11 cellular contexts compared by ENCODE assay signal in the genomic region with DNA sequence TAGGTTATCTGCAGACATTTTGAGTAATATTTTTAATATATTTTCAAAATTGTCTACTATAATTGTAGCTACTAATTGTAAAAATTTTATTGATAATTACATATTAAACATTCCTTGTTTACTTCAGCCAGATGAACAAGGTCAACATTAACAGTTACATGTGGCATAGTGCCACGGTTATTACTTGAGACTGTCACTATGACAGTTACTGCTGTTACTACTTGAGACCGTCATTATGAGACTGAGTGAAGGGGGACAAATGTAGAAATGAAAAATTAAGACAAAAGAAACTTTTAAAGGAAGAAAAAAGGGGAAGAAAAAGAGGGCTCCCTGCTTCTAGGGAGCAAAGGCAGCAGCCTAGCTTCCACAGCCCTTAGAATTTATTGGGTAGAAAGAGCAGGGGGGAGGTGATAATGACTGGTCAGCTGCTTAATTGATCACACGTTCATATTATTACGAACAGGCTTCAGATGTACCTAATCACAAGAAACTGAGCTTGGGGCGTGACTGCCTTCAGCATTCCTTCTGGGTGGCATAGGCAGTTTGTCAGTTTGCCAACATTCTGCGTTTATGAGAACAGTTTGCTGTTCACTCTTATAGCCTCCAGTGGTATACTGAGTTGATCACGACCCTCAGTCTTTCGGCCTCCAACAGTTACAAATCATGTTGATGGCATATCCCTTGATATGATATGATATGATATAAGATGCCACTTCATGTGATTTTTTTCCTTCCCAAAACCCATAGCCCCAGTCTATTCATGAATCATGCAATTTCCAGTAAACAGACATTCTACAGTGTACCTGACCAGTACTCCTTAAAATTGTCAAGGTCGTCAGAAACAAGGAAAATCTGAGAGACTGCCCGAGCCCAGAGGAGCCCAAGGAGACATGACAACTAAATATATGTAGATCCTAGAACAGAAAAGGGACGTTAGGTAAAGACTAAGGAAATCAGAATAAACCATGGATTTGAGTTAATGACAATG. TPM values are rescaled to one million over a fixed set of nuclear protein-coding genes. Genes with fewer than 3 reads are reported as not detected.
DNase-seq lines count a peak whose midpoint lies in the region; ATAC-seq, FAIRE-seq and TF ChIP-seq lines count a peak whose summit lies in the region.
"Had no signal": no experiment of that assay in that cellular context is flagged by ENCODE, and none has a peak within 500 bp of the region (broad histone marks: within the 10 kb centered on the region; RNA-seq: fewer than 3 reads in every experiment).

No MANE protein-coding gene starts in this region.

- WGBS in pancreas, 2 donors = 13 to 15% methylated on average over 11 of the region's 11 CpGs

- ATAC-seq in pancreas = peak; percentile 51 to 73 (median 61)
- no peak for ATAC-seq in HG02840 (IDR thresholded peaks at IDR 0.05; ENCODE audit: low FRiP score, unreplicated experiment)
- no peak for ATAC-seq in activated T-cell treated with anti-CD3 and anti-CD28 coated beads, Interleukin-2, amount 50 U/mL, for 72 hours (replicated peaks in 1 of 2)
- ATAC-seq in GM19328 (IDR thresholded peaks at IDR 0.05; ENCODE audit: unreplicated experiment) = no peak

- H3K4me1 ChIP-seq in pancreas = peaks cover 13 to 34% (median 30%) of the 10 kb centered on the region in 3 donors

- peaks cover 0 to 2% of the 10 kb centered on the region in 2 donors for H3K9me3 Mint-ChIP-seq in activated T-cell treated with anti-CD3 and anti-CD28 coated beads, Interleukin-2, amount 50 U/mL, for 72 hours
- H3K9me3 Mint-ChIP-seq: neural crest cell had no signal

- FAIRE-seq in pancreas (lab: Jason Lieb, UNC) = no peak
- FAIRE-seq: G401.6 had no signal

- H3K27ac Mint-ChIP-seq in activated T-cell treated with anti-CD3 and anti-CD28 coated beads, Interleukin-2, amount 50 U/mL, for 72 hours = no peak overlapping the region

- CTCF ChIA-PET in RWPE1 (lab: Yijun Ruan, JAX) = interaction anchor here (0.6 to 1.0 kb wide), 2 partner anchors 9 to 13 kb away, joined by 3 read pairs; no protein-coding TSS in a partner anchor

- H3K9me3 ChIP-seq in pancreas = no peaks in the 10 kb centered on the region

- no peaks in the 10 kb centered on the region for H3K27me3 Mint-ChIP-seq in activated T-cell treated with anti-CD3 and anti-CD28 coated beads, Interleukin-2, amount 50 U/mL, for 72 hours (ENCODE audit: low read depth)

- H3K4me3 Mint-ChIP-seq in activated T-cell treated with anti-CD3 and anti-CD28 coated beads, Interleukin-2, amount 50 U/mL, for 72 hours = no peak overlapping the region
- H3K4me3 Mint-ChIP-seq: neural crest cell had no signal

- H3K27ac ChIP-seq in RWPE1 (peak overlapping the region; percentile 56; the same call in 1 of the 2 replicates), pancreas (peak overlapping the region in 2 of 4 donors; percentile 54 to 64)

- no peaks in the 10 kb centered on the region for H3K27me3 ChIP-seq in pancreas

- TF ChIP-seq CTCF in RWPE1 (conservative IDR thresholded peaks at IDR 0.05; ENCODE audit: low read depth) = no peak
- TF ChIP-seq CTCF in epithelial cell of proximal tubule (conservative IDR thresholded peaks at IDR 0.05; ENCODE audit: low read depth, low read length) = no peak
- no peak for TF ChIP-seq CTCF in pancreas (IDR thresholded peaks at IDR 0.05)

- H3K4me3 ChIP-seq in epithelial cell of proximal tubule (ENCODE audit: low read depth, low read length) (no peak overlapping the region), pancreas (no peak overlapping the region)

- peak; percentile 21 for DNase-seq in GM03348 (ENCODE audit: low spot score)
- DNase-seq in RWPE1 (ENCODE audit: low spot score) = peak; percentile 41
- DNase-seq in epithelial cell of proximal tubule (ENCODE audit: low read depth) = peak; percentile 81
- DNase-seq in pancreas = peak in 3 of 6 donors; percentile 38 to 48 (median 46)
- DNase-seq in NCI-H510A treated with DMSO at 0.1 percent for 48 hours (lab: John Stamatoyannopoulos, UW) = no peak
- DNase-seq in activated T-cell treated with anti-CD3 and anti-CD28 coated beads, Interleukin-2, amount 50 U/mL, for 72 hours = no peak
- DNase-seq: NCI-H1417 treated with DMSO at 0.1 percent for 48 hours had no signal

- intact Hi-C loops in pancreas (cut with DNase I) = loop anchor here in 1 of 3 donors (10.0 kb wide), 1 partner anchor 82 kb away; no protein-coding TSS in a partner anchor

- H3K4me1 Mint-ChIP-seq in activated T-cell treated with anti-CD3 and anti-CD28 coated beads, Interleukin-2, amount 50 U/mL, for 72 hours (ENCODE audit: low read depth) = peaks cover 61% of the 10 kb centered on the region

- POLR2A ChIA-PET in RWPE1 (lab: Yijun Ruan, JAX; ENCODE audit: low non-redundant PET) = interaction anchor here (0.6 kb wide), 1 partner anchor 151 kb away, joined by 3 read pairs; no protein-coding TSS in a partner anchor

- no peaks in the 10 kb centered on the region for H3K36me3 ChIP-seq in pancreas

- peaks cover 0 to 12% of the 10 kb centered on the region in 2 donors for H3K36me3 Mint-ChIP-seq in activated T-cell treated with anti-CD3 and anti-CD28 coated beads, Interleukin-2, amount 50 U/mL, for 72 hours (ENCODE audit: insufficient read depth in 2 of 2)

RNA-seq across cellular contexts. Expression of a gene that starts 13.1 kb away (rescaled TPM):
- total RNA-seq in epithelial cell of proximal tubule = 13.7 and 27.0 TPM in 2 replicates
- 100 to 1,000 TPM in 1 of 6 donors, 10 to 100 TPM in 5; 72.4 to 105 (median 83.3) TPM for total RNA-seq in pancreas
- 10 to 100 TPM; 68.5 to 88.4 TPM for polyA plus RNA-seq in pancreas
- 100 to 1,000 TPM; 138 to 151 TPM for total RNA-seq in activated T-cell treated with anti-CD3 and anti-CD28 coated beads, Interleukin-2, amount 50 U/mL, for 72 hours

RNA-seq across cellular contexts. Expression of a gene that starts 58.9 kb away (rescaled TPM):
- total RNA-seq in epithelial cell of proximal tubule (2.2 and 3.0 TPM in 2 replicates), pancreas (10 to 100 TPM; 10.8 to 20.3 (median 11.7) TPM)
- polyA plus RNA-seq in pancreas = 10 to 100 TPM in 1 of 2 donors, 1 to 10 TPM in 1; 6.2 to 11.4 TPM
- total RNA-seq in activated T-cell treated with anti-CD3 and anti-CD28 coated beads, Interleukin-2, amount 50 U/mL, for 72 hours = 1 to 10 TPM; 1.2 to 1.7 TPM

Comparison
In these comparisons a context has a peak if more than half of its experiments do, and no peak if none do; other contexts are left out.
1. DNase-seq: peak in GM03348 (single experiment), RWPE1 (single experiment) and epithelial cell of proximal tubule (single experiment); none in NCI-H510A treated with DMSO at 0.1 percent for 48 hours (single experiment) and activated T-cell treated with anti-CD3 and anti-CD28 coated beads, Interleukin-2, amount 50 U/mL, for 72 hours (0 of 2).
2. ATAC-seq: peak in pancreas (4 of 4); none in HG02840 (single experiment), activated T-cell treated with anti-CD3 and anti-CD28 coated beads, Interleukin-2, amount 50 U/mL, for 72 hours (0 of 2) and GM19328 (single experiment).